In the genomic region with DNA sequence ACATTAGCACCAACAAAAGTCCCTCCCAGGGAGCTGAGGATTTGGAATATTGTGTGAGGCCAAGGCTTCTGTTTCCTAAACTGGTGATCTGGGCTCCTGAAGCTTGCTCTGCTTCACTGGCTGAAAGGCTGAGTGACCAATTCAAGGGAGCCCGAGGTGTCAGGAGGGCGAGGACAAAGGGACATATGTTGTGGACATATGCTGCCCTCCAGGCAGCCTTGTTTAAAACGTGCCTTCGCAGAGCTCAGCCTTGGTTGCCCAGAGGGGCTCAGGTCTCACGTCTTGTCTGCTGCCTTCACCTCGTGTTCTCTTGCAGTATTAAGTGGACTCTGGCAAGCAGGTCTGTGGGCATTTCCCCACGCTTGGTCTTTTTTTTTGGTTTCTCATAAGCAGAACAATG, we compare ENCODE assay signal across 20 cellular contexts.
"Had no signal": no experiment of that assay in that cellular context is flagged by ENCODE, and none has a peak within 500 bp of the region (broad histone marks: within the 10 kb centered on the region; RNA-seq: fewer than 3 reads in every experiment).

No MANE protein-coding gene starts in this region.

- H3K9me3 ChIP-seq: left lung, mucosa of descending colon, uterus had no signal

- H3K27ac Mint-ChIP-seq: activated B cell treated with CpG ODN at 0.5 μM for 24 hours; activated CD8-positive, alpha-beta T cell treated with anti-CD3 and anti-CD28 coated beads for 36 hours; activated naive CD8-positive, alpha-beta T cell; progenitor cell of endocrine pancreas had no signal

- FAIRE-seq: endothelial cell of umbilical vein, kidney, small intestine had no signal

- DNase-seq: activated B cell treated with CpG ODN at 0.5 μM for 24 hours; activated CD4-positive, alpha-beta T cell treated with anti-CD3 and anti-CD28 coated beads for 48 hours; activated CD8-positive, alpha-beta T cell treated with anti-CD3 and anti-CD28 coated beads for 36 hours; activated effector memory CD4-positive, alpha-beta T cell treated with anti-CD3 and anti-CD28 coated beads, Interleukin-2, amount 50 U/mL, for 16 hours; activated T-cell treated with anti-CD3 and anti-CD28 coated beads, Interleukin-2, amount 50 U/mL, for 48 hours; amniotic stem cell; cortex of kidney; effector CD8-positive, alpha-beta T cell; kidney; left lung; mucosa of descending colon; naive thymus-derived CD8-positive, alpha-beta T cell; nucleus accumbens; right cardiac atrium; small intestine; stimulated activated naive CD8-positive, alpha-beta T cell treated with anti-CD3 and anti-CD28 coated beads, Interleukin-15, amount 100 ng/mL, for 72 hours; uterus had no signal

- H3K27ac ChIP-seq: uterus had no signal

- H3K4me3 Mint-ChIP-seq: activated B cell treated with CpG ODN at 0.5 μM for 24 hours; activated CD8-positive, alpha-beta T cell treated with anti-CD3 and anti-CD28 coated beads for 36 hours; activated naive CD8-positive, alpha-beta T cell; naive thymus-derived CD8-positive, alpha-beta T cell; stimulated activated naive CD8-positive, alpha-beta T cell treated with anti-CD3 and anti-CD28 coated beads, Interleukin-15, amount 100 ng/mL, for 72 hours had no signal

- H3K4me3 ChIP-seq: left lung, mucosa of descending colon, uterus had no signal

- ATAC-seq: activated CD8-positive, alpha-beta T cell treated with anti-CD3 and anti-CD28 coated beads for 36 hours; naive thymus-derived CD8-positive, alpha-beta T cell; right cardiac atrium; stimulated activated naive CD8-positive, alpha-beta T cell treated with anti-CD3 and anti-CD28 coated beads, Interleukin-15, amount 100 ng/mL, for 72 hours had no signal

- H3K36me3 Mint-ChIP-seq: naive thymus-derived CD8-positive, alpha-beta T cell had no signal

- H3K36me3 ChIP-seq: left lung, uterus had no signal

- H3K4me1 ChIP-seq: uterus had no signal

- H3K27me3 Mint-ChIP-seq: activated CD8-positive, alpha-beta T cell treated with anti-CD3 and anti-CD28 coated beads for 36 hours; activated naive CD8-positive, alpha-beta T cell; naive thymus-derived CD8-positive, alpha-beta T cell had no signal

- H3K9me3 Mint-ChIP-seq: activated CD8-positive, alpha-beta T cell treated with anti-CD3 and anti-CD28 coated beads for 36 hours; naive thymus-derived CD8-positive, alpha-beta T cell; stimulated activated naive CD8-positive, alpha-beta T cell treated with anti-CD3 and anti-CD28 coated beads, Interleukin-15, amount 100 ng/mL, for 72 hours had no signal

- H3K27me3 ChIP-seq: left lung, uterus had no signal
